9 cellular contexts compared by ENCODE assay signal in the genomic region with DNA sequence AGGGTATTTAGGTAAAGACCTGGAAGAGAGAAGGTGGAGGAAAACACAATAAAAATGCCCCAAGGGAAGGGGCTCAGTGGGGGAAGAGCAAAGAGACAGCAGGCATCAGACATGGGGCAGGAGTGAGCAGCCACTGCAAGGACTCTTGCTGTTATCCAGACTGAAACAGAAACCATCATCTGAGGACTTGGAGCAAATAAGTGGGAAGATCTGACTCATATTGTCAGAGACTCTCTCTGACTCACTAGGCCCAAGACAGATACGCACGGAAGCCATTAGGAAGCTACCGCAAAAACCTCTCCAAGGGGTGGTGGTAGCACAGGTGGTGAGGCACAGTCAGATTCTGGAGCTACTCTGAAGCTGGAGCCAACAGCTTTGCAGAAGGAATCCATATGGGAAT.
DNase-seq lines count a peak whose midpoint lies in the region; ATAC-seq and TF ChIP-seq lines count a peak whose summit lies in the region.
"Had no signal": no experiment of that assay in that cellular context is flagged by ENCODE, and none has a peak within 500 bp of the region (broad histone marks: within the 10 kb centered on the region; RNA-seq: fewer than 3 reads in every experiment).

No MANE protein-coding gene starts in this region.

- no peak for TF ChIP-seq CTCF in osteoblast (IDR thresholded peaks at IDR 0.05; ENCODE audit: extremely low read depth, low read depth, low read length)
- no peak for TF ChIP-seq CTCF in sigmoid colon (IDR thresholded peaks at IDR 0.05)

- H3K4me2 ChIP-seq in osteoblast (ENCODE audit: insufficient read depth, low read length) = peak overlapping the region; percentile 63

- WGBS in sigmoid colon, 2 donors = 76 to 90% methylated on average over 3 of the region's 3 CpGs

- H3K4me3 ChIP-seq in osteoblast (ENCODE audit: insufficient read depth, low read length) (no peak overlapping the region), sigmoid colon (no peak overlapping the region)
- H3K4me3 ChIP-seq: SJSA1 had no signal

- peak; percentile 97 for DNase-seq in Daoy (ENCODE audit: low read depth)
- peak; percentile 24 for DNase-seq in activated naive CD4-positive, alpha-beta T cell treated with anti-CD3 and anti-CD28 coated beads, Interleukin-2, amount 50 U/mL, for 16 hours
- peak; percentile 63 for DNase-seq in osteoblast (ENCODE audit: insufficient read length, low spot score, missing footprints)
- no peak for DNase-seq in sigmoid colon
- DNase-seq in NCI-H2196 treated with DMSO at 0.1 percent for 48 hours (lab: John Stamatoyannopoulos, UW; ENCODE audit: unreplicated experiment) = no peak
- DNase-seq in medulla oblongata (ENCODE audit: extremely low spot score) = no peak

- H3K79me2 ChIP-seq in osteoblast (ENCODE audit: insufficient read depth, low read length) = no peaks in the 10 kb centered on the region

- TF ChIP-seq EP300 in sigmoid colon (IDR thresholded peaks at IDR 0.05) = no peak

- intact Hi-C loops in sigmoid colon (cut with DNase I) = no loop called here

- TF ChIP-seq POLR2A in sigmoid colon (IDR thresholded peaks at IDR 0.05) = no peak

- peak overlapping the region; percentile 31 for H3K27ac ChIP-seq in osteoblast (ENCODE audit: low read depth, low read length)
- no peak overlapping the region for H3K27ac ChIP-seq in sigmoid colon
- H3K27ac ChIP-seq: SJSA1 had no signal

- no peak overlapping the region for H2AFZ ChIP-seq in osteoblast (ENCODE audit: low read length)

- H3K36me3 ChIP-seq in osteoblast (ENCODE audit: insufficient read depth, low read length) (no peaks in the 10 kb centered on the region), sigmoid colon (peaks cover 0 to 7% (median 0%) of the 10 kb centered on the region in 4 donors)
- H3K36me3 ChIP-seq: SJSA1 had no signal

- peaks cover 18% of the 10 kb centered on the region for H3K4me1 ChIP-seq in osteoblast (ENCODE audit: insufficient read depth, low read length)
- no peaks in the 10 kb centered on the region for H3K4me1 ChIP-seq in sigmoid colon
- H3K4me1 ChIP-seq: SJSA1 had no signal

- no peaks in the 10 kb centered on the region for H3K9me3 ChIP-seq in osteoblast (ENCODE audit: low read depth, low read length)
- H3K9me3 ChIP-seq in sigmoid colon = no peaks in the 10 kb centered on the region
- H3K9me3 ChIP-seq: SJSA1 had no signal

- H3K27me3 ChIP-seq in osteoblast (ENCODE audit: insufficient read depth, low read length) (no peaks in the 10 kb centered on the region), sigmoid colon (no peaks in the 10 kb centered on the region)
- H3K27me3 ChIP-seq: SJSA1 had no signal

- ATAC-seq in HG03039 (IDR thresholded peaks at IDR 0.05; ENCODE audit: unreplicated experiment) (peak; percentile 73), HG03025 (IDR thresholded peaks at IDR 0.05; ENCODE audit: low FRiP score, unreplicated experiment) (no peak)

- H4K20me1 ChIP-seq in osteoblast (ENCODE audit: insufficient read depth, low read length) = no peaks in the 10 kb centered on the region

Comparison
In these comparisons a context has a peak if more than half of its experiments do, and no peak if none do; other contexts are left out.
1. DNase-seq: peak in Daoy (single experiment), activated naive CD4-positive, alpha-beta T cell treated with anti-CD3 and anti-CD28 coated beads, Interleukin-2, amount 50 U/mL, for 16 hours (single experiment) and osteoblast (single experiment); none in sigmoid colon (single experiment), NCI-H2196 treated with DMSO at 0.1 percent for 48 hours (single experiment) and medulla oblongata (single experiment).